In the genomic region with DNA sequence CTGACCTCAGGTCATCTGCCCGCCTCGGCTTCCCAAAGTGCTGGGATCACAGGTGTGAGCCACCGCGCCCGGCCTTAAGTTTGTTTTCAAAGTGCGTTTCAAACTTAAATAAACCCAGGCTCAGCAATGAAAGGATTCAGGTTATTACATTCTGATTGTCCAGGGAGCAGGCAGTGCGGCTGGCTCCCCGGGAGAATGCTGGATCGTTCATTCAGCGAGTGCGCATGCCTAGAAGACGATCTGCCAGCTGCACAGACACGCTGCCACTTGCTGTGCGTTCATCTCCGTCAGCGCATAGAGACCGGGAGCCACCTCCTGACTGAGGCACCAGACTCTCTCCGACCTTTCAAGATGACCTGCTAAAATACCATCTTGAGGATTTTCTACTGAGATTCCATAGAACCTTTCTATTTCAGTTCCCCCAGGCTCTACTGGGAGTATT, we compare ENCODE assay signal across 15 cellular contexts.
A peak's percentile ranks its signal among the peaks of the same experiment; 100 is the strongest.
DNase-seq lines count a peak whose midpoint lies in the region; ATAC-seq and TF ChIP-seq lines count a peak whose summit lies in the region.
"Had no signal": no experiment of that assay in that cellular context is flagged by ENCODE, and none has a peak within 500 bp of the region (broad histone marks: within the 10 kb centered on the region; RNA-seq: fewer than 3 reads in every experiment).

No MANE protein-coding gene starts in this region.

- H3K9me3 ChIP-seq in Panc1 (ENCODE audit: control insufficient read depth, insufficient read depth, low read depth, low read length) (no peaks in the 10 kb centered on the region), esophagus squamous epithelium (no peaks in the 10 kb centered on the region)
- H3K9me3 ChIP-seq: SK-N-SH had no signal

- H2BK5ac ChIP-seq in mesendoderm (ENCODE audit: low read length): no peak overlapping the region

- H4K8ac ChIP-seq in mesendoderm (ENCODE audit: low read depth, low read length): no peak overlapping the region

- no peak for TF ChIP-seq CTCF in Panc1 (IDR thresholded peaks at IDR 0.05)
- TF ChIP-seq CTCF in esophagus squamous epithelium (IDR thresholded peaks at IDR 0.05): no peak

- no peak overlapping the region for H3K4me2 ChIP-seq in mesendoderm (ENCODE audit: low read length)
- H3K4me2 ChIP-seq: SK-N-SH had no signal

- no TSS peak for BruUV-seq in Panc1 (replicated peaks; lab: Mats Ljungman, UMichigan)

- intact Hi-C loops in Panc1 (cut with micrococcal nuclease; ENCODE audit: unreplicated experiment): loop anchor here (10.0 kb wide), 1 partner anchor 157 kb away; no protein-coding TSS in a partner anchor
- intact Hi-C loops in esophagus squamous epithelium (cut with DNase I): no loop called here

- no peak overlapping the region for H3K4ac ChIP-seq in mesendoderm (ENCODE audit: low read depth, low read length)

- H3K4me1 ChIP-seq in Panc1 (ENCODE audit: control insufficient read depth, insufficient read depth, low read length) (peaks cover 43% of the 10 kb centered on the region), esophagus squamous epithelium (peaks cover 0 to 36% (median 13%) of the 10 kb centered on the region in 3 donors), mesendoderm (ENCODE audit: control insufficient read depth, low read depth, low read length) (peaks cover 2% of the 10 kb centered on the region)

- CTCF ChIA-PET in Panc1 (lab: Charles Lee): interaction anchor here (1.1 kb wide), 1 partner anchor 162 kb away, joined by 3 read pairs; no protein-coding TSS in a partner anchor

- no peaks in the 10 kb centered on the region for H3K27me3 ChIP-seq in Panc1 (ENCODE audit: control insufficient read depth, insufficient read depth, low read length)
- no peaks in the 10 kb centered on the region for H3K27me3 ChIP-seq in esophagus squamous epithelium
- H3K27me3 ChIP-seq in mesendoderm (ENCODE audit: insufficient read depth, low read length, poor library complexity): no peaks in the 10 kb centered on the region

- no peak overlapping the region for H3K4me3 Mint-ChIP-seq in T-helper 2 cell treated with Interferon-gamma antibody and Interleukin-4, amounts not matched to agents 5 μg/mL and 100 μg/mL, for 36 hours
- H3K4me3 Mint-ChIP-seq: activated CD4-positive, alpha-beta memory T cell treated with anti-CD3 and anti-CD28 coated beads, Interleukin-2, amount 10 ng/mL, durations not matched to agents 7 days and 5 days; activated T-helper 1 cell treated with anti-CD3 and anti-CD28 coated beads, Interleukin-12 subunit alpha, Interleukin-12 subunit beta, Interleukin-2, Interleukin-4 antibody, amounts not matched to agents 30 ng/mL and 10 ng/mL and 1 ng/mL, durations not matched to agents 14 hours and 24 hours and 36 hours; memory B cell had no signal

- H2BK15ac ChIP-seq in mesendoderm (replicated peaks; ENCODE audit: low read depth): no peak overlapping the region

- H4K5ac ChIP-seq in mesendoderm (ENCODE audit: low read length): no peak overlapping the region

- 58 to 62% methylated on average over 13 to 16 of the region's 18 CpGs for WGBS in esophagus squamous epithelium, 2 donors
- WGBS in mesendoderm (ENCODE audit: extremely low coverage, insufficient coverage, low lambda C conversion rate): no CpG with 5 or more reads among the region's 18 CpGs

- no peaks in the 10 kb centered on the region for H3K9me3 Mint-ChIP-seq in T-helper 2 cell treated with Interferon-gamma antibody and Interleukin-4, amounts not matched to agents 5 μg/mL and 100 μg/mL, for 36 hours
- H3K9me3 Mint-ChIP-seq: activated CD4-positive, alpha-beta memory T cell treated with anti-CD3 and anti-CD28 coated beads, Interleukin-2, amount 10 ng/mL, durations not matched to agents 7 days and 5 days; activated T-helper 1 cell treated with anti-CD3 and anti-CD28 coated beads, Interleukin-12 subunit alpha, Interleukin-12 subunit beta, Interleukin-2, Interleukin-4 antibody, amounts not matched to agents 30 ng/mL and 10 ng/mL and 1 ng/mL, durations not matched to agents 14 hours and 24 hours and 36 hours; memory B cell had no signal

- no peak overlapping the region for H3K9ac ChIP-seq in mesendoderm (ENCODE audit: low read length)
- H3K9ac ChIP-seq: SK-N-SH had no signal

- no peak overlapping the region for H3K23ac ChIP-seq in mesendoderm (ENCODE audit: low read length)

- H3K4me1 Mint-ChIP-seq in T-helper 2 cell treated with Interferon-gamma antibody and Interleukin-4, amounts not matched to agents 5 μg/mL and 100 μg/mL, for 36 hours (ENCODE audit: low read depth): peaks cover 32% of the 10 kb centered on the region

- H3K56ac ChIP-seq in mesendoderm (ENCODE audit: low read length): no peak overlapping the region

- no peak overlapping the region for H2AK5ac ChIP-seq in mesendoderm (ENCODE audit: low read length)

- peaks cover 2% of the 10 kb centered on the region for H3K36me3 Mint-ChIP-seq in T-helper 2 cell treated with Interferon-gamma antibody and Interleukin-4, amounts not matched to agents 5 μg/mL and 100 μg/mL, for 36 hours (ENCODE audit: low read depth)
- H3K36me3 Mint-ChIP-seq: memory B cell had no signal

- ATAC-seq in Panc1 (no peak), GM21529 (IDR thresholded peaks at IDR 0.05; ENCODE audit: unreplicated experiment) (no peak)

- no peaks in the 10 kb centered on the region for H3K79me2 ChIP-seq in mesendoderm (ENCODE audit: control insufficient read depth, insufficient read depth, low read length)

- TF ChIP-seq POLR2A in esophagus squamous epithelium (IDR thresholded peaks at IDR 0.05): no peak

- peak overlapping the region; percentile 98 for H3K27ac ChIP-seq in Panc1 (ENCODE audit: low read length)
- H3K27ac ChIP-seq in esophagus squamous epithelium: peak overlapping the region; percentile 44 to 78 (median 66)
- no peak overlapping the region for H3K27ac ChIP-seq in mesendoderm (ENCODE audit: low read depth, low read length)

- DNase-seq in NCI-H345 (lab: John Stamatoyannopoulos, UW) (peak; percentile 24), NCI-H345 treated with DMSO at 0.1 percent for 48 hours (lab: John Stamatoyannopoulos, UW; ENCODE audit: unreplicated experiment) (no peak), Panc1 (ENCODE audit: low read depth, low spot score) (no peak), esophagus squamous epithelium (lab: John Stamatoyannopoulos, UW) (no peak), retina (peak; percentile 31), mesendoderm (no peak)
- no peak for DNase-seq in T-helper 2 cell treated with Interferon-gamma antibody and Interleukin-4, amounts not matched to agents 5 μg/mL and 100 μg/mL, for 36 hours (ENCODE audit: low spot score)
- DNase-seq: activated CD4-positive, alpha-beta memory T cell treated with anti-CD3 and anti-CD28 coated beads, Interleukin-2, amount 10 ng/mL, durations not matched to agents 7 days and 5 days; central memory CD4-positive, alpha-beta T cell; NCI-H1930; SK-N-SH; stimulated activated naive CD4-positive, alpha-beta T cell had no signal

- in situ Hi-C loops in Panc1 (cut with HindIII; ENCODE audit: low pct_unique_long_range_greater_than_20kb, low sequenced_read_pairs): no loop called here

- H3K79me1 ChIP-seq in mesendoderm (ENCODE audit: low read length): no peaks in the 10 kb centered on the region

- no peaks in the 10 kb centered on the region for H3K36me3 ChIP-seq in Panc1 (ENCODE audit: control insufficient read depth, insufficient read depth, low read length)
- no peaks in the 10 kb centered on the region for H3K36me3 ChIP-seq in esophagus squamous epithelium
- H3K36me3 ChIP-seq in mesendoderm (ENCODE audit: control insufficient read depth, insufficient read depth, low read length): no peaks in the 10 kb centered on the region

- H3K18ac ChIP-seq in mesendoderm (ENCODE audit: low read length): no peak overlapping the region

- H3K4me3 ChIP-seq in Panc1 (ENCODE audit: low read depth in 2 of 2, low read length in 2 of 2) (no peak overlapping the region), esophagus squamous epithelium (peak overlapping the region in 1 of 4 donors; percentile 23), mesendoderm (ENCODE audit: low read length) (no peak overlapping the region)

- H3K27me3 Mint-ChIP-seq in T-helper 2 cell treated with Interferon-gamma antibody and Interleukin-4, amounts not matched to agents 5 μg/mL and 100 μg/mL, for 36 hours (ENCODE audit: low read depth): no peaks in the 10 kb centered on the region
- H3K27me3 Mint-ChIP-seq: activated CD4-positive, alpha-beta memory T cell treated with anti-CD3 and anti-CD28 coated beads, Interleukin-2, amount 10 ng/mL, durations not matched to agents 7 days and 5 days; memory B cell had no signal

- H3K27ac Mint-ChIP-seq in T-helper 2 cell treated with Interferon-gamma antibody and Interleukin-4, amounts not matched to agents 5 μg/mL and 100 μg/mL, for 36 hours: no peak overlapping the region
- H3K27ac Mint-ChIP-seq: activated CD4-positive, alpha-beta memory T cell treated with anti-CD3 and anti-CD28 coated beads, Interleukin-2, amount 10 ng/mL, durations not matched to agents 7 days and 5 days; activated T-helper 1 cell treated with anti-CD3 and anti-CD28 coated beads, Interleukin-12 subunit alpha, Interleukin-12 subunit beta, Interleukin-2, Interleukin-4 antibody, amounts not matched to agents 30 ng/mL and 10 ng/mL and 1 ng/mL, durations not matched to agents 14 hours and 24 hours and 36 hours; memory B cell had no signal

- no peak overlapping the region for H2BK120ac ChIP-seq in mesendoderm (ENCODE audit: low read depth, low read length)

- POLR2A ChIA-PET in Panc1 (lab: Charles Lee): interaction anchor here (0.6 kb wide), 1 partner anchor 158 kb away, joined by 5 read pairs; no protein-coding TSS in a partner anchor

Comparison
In these comparisons a context has a peak if more than half of its experiments do, and no peak if none do; other contexts are left out.
1. DNase-seq: peak in NCI-H345 (single experiment) and retina (single experiment); none in NCI-H345 treated with DMSO at 0.1 percent for 48 hours (single experiment), Panc1 (single experiment), esophagus squamous epithelium (single experiment), mesendoderm (single experiment) and T-helper 2 cell treated with Interferon-gamma antibody and Interleukin-4, amounts not matched to agents 5 μg/mL and 100 μg/mL, for 36 hours (single experiment).